In the genomic region with DNA sequence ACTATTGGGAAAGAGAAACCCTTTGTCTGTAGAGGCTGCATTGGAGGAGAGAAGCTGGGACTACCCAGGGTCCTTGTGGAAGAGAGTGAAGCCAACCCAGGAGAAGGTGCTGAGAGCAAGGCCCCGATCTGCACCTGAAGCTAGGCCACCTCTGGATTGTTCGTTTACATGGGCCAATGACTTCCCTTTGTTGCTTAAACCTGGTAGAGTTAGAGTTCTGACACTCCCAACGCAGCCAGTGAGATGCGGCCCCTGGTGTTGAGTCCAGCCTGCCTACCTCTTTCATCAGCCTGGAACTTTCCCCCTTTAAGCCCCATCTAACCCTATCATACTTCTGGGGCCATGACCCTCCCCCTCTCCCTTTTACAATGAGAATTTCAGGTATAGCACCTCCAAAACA, we compare ENCODE assay signal across 20 cellular contexts. TPM values are rescaled to one million over a fixed set of nuclear protein-coding genes. Genes with fewer than 3 reads are reported as not detected.
"Had no signal": no experiment of that assay in that cellular context is flagged by ENCODE, and none has a peak within 500 bp of the region (broad histone marks: within the 10 kb centered on the region; RNA-seq: fewer than 3 reads in every experiment).

No MANE protein-coding gene starts in this region.

- DNase-seq: activated CD4-positive, alpha-beta T cell treated with anti-CD3 and anti-CD28 coated beads for 1 hour; activated CD4-positive, alpha-beta T cell treated with anti-CD3 and anti-CD28 coated beads, Interleukin-2, amount 50 U/mL, for 4 hours; activated naive CD8-positive, alpha-beta T cell treated with anti-CD3 and anti-CD28 coated beads for 36 hours; activated T-cell treated with anti-CD3 and anti-CD28 coated beads, Interleukin-2, amount 50 U/mL, for 4 hours; amygdala; brain microvascular endothelial cell; cerebellar nuclear complex; dermis blood vessel endothelial cell; erythroblast; mesenchymal stem cell; occipital lobe; SIG-M5; stimulated activated CD4-positive, alpha-beta T cell treated with anti-CD3 and anti-CD28 coated beads, Interleukin-2, amount 100 ng/mL, for 48 hours; stimulated activated naive B cell treated with anti-CD40 and anti-IgM and Interleukin-4, amounts not matched to agents 10 μg/mL and 1 μg/mL and 100 μg/mL, for 72 hours; upper lobe of right lung had no signal

- H3K4me3 ChIP-seq: left lung, upper lobe of right lung had no signal

- H3K27ac ChIP-seq: brain microvascular endothelial cell, left lung, upper lobe of right lung had no signal

- H3K9me3 ChIP-seq: left lung, upper lobe of right lung had no signal

- H3K27me3 ChIP-seq: brain microvascular endothelial cell, left lung, upper lobe of right lung had no signal

- H3K36me3 ChIP-seq: brain microvascular endothelial cell, left lung, upper lobe of right lung had no signal

- ATAC-seq: activated T-cell treated with anti-CD3 and anti-CD28 coated beads, Interleukin-2, amount 50 U/mL, for 4 hours; left lung; stimulated activated naive B cell treated with anti-CD40 and anti-IgM and Interleukin-4, amounts not matched to agents 10 μg/mL and 1 μg/mL and 100 μg/mL, for 72 hours; upper lobe of right lung had no signal

RNA-seq across cellular contexts. Expression of gene HHATL, which starts 39.7 kb away (rescaled TPM):
- total RNA-seq: activated naive CD8-positive, alpha-beta T cell treated with anti-CD3 and anti-CD28 coated beads for 36 hours; activated T-cell treated with anti-CD3 and anti-CD28 coated beads, Interleukin-2, amount 50 U/mL, for 4 hours; dermis blood vessel endothelial cell; natural killer cell treated with Interleukin-12 subunit alpha and Interleukin-12 subunit beta and Interleukin-15 and Interleukin-18, amount 100 ng/mL, for 72 hours; occipital lobe; pulmonary artery endothelial cell; T-helper 1 cell treated with Interleukin-12 subunit alpha and Interleukin-12 subunit beta and Interleukin-4 antibody, amounts not matched to agents 30 ng/mL and 1 ng/mL, for 36 hours; upper lobe of right lung had no signal

RNA-seq across cellular contexts. Expression of gene KLHL40, which starts 56.9 kb away (rescaled TPM):
- total RNA-seq: activated naive CD8-positive, alpha-beta T cell treated with anti-CD3 and anti-CD28 coated beads for 36 hours; activated T-cell treated with anti-CD3 and anti-CD28 coated beads, Interleukin-2, amount 50 U/mL, for 4 hours; left lung; natural killer cell treated with Interleukin-12 subunit alpha and Interleukin-12 subunit beta and Interleukin-15 and Interleukin-18, amount 100 ng/mL, for 72 hours; occipital lobe; pulmonary artery endothelial cell; subcutaneous adipose tissue; T-helper 1 cell treated with Interleukin-12 subunit alpha and Interleukin-12 subunit beta and Interleukin-4 antibody, amounts not matched to agents 30 ng/mL and 1 ng/mL, for 36 hours; upper lobe of right lung had no signal
